Comparison of ENCODE assay signal across 10 cellular contexts in genomic region chr19:55603581-55604292, GRCh38. TPM values are rescaled to one million over a fixed set of nuclear protein-coding genes. Genes with fewer than 3 reads are reported as not detected.
DNase-seq lines count a peak whose midpoint lies in the region; ATAC-seq and TF ChIP-seq lines count a peak whose summit lies in the region.
"Had no signal": no experiment of that assay in that cellular context is flagged by ENCODE, and none has a peak within 500 bp of the region (broad histone marks: within the 10 kb centered on the region; RNA-seq: fewer than 3 reads in every experiment).

No MANE protein-coding gene starts in this region.

- peaks cover 17% of the 10 kb centered on the region for H3K36me3 Mint-ChIP-seq in activated naive CD4-positive, alpha-beta T cell treated with anti-CD3 and anti-CD28 coated beads for 36 hours (ENCODE audit: low read depth)
- H3K36me3 Mint-ChIP-seq in activated CD8-positive, alpha-beta T cell treated with anti-CD3 and anti-CD28 coated beads for 36 hours (ENCODE audit: low read depth), result peaks cover 24% of the 10 kb centered on the region

- H3K9me3 Mint-ChIP-seq in activated naive CD4-positive, alpha-beta T cell treated with anti-CD3 and anti-CD28 coated beads for 36 hours, result peaks cover 2% of the 10 kb centered on the region
- peaks cover 2% of the 10 kb centered on the region for H3K9me3 Mint-ChIP-seq in activated CD8-positive, alpha-beta T cell treated with anti-CD3 and anti-CD28 coated beads for 36 hours

- 66 to 78% methylated on average over 16 to 22 of the region's 22 CpGs for WGBS in transverse colon (ENCODE audit: low coverage in 1 of 2), 2 donors

- POLR2A ChIA-PET in activated CD8-positive, alpha-beta T cell treated with anti-CD3 and anti-CD28 coated beads for 36 hours (lab: Charles Lee), result interaction anchor here (0.8 to 1.2 kb wide), 4 partner anchors 9 to 213 kb away, joined by 3 read pairs; no protein-coding TSS in a partner anchor

- H3K4me1 Mint-ChIP-seq in activated naive CD4-positive, alpha-beta T cell treated with anti-CD3 and anti-CD28 coated beads for 36 hours (ENCODE audit: low read depth), result peaks cover 49% of the 10 kb centered on the region
- H3K4me1 Mint-ChIP-seq in activated CD8-positive, alpha-beta T cell treated with anti-CD3 and anti-CD28 coated beads for 36 hours (ENCODE audit: low read depth), result peaks cover 50% of the 10 kb centered on the region

- no peak for TF ChIP-seq POLR2A in transverse colon (IDR thresholded peaks at IDR 0.05)

- H3K4me3 Mint-ChIP-seq in activated naive CD4-positive, alpha-beta T cell treated with anti-CD3 and anti-CD28 coated beads for 36 hours, result peak overlapping the region; percentile 86
- H3K4me3 Mint-ChIP-seq in activated CD8-positive, alpha-beta T cell treated with anti-CD3 and anti-CD28 coated beads for 36 hours, result peak overlapping the region; percentile 80

- no peak for ATAC-seq in activated CD8-positive, alpha-beta T cell treated with anti-CD3 and anti-CD28 coated beads for 36 hours
- ATAC-seq in left colon, result no peak
- ATAC-seq in HG03135 (IDR thresholded peaks at IDR 0.05; ENCODE audit: unreplicated experiment), result no peak
- ATAC-seq in HG02970 (IDR thresholded peaks at IDR 0.05; ENCODE audit: low FRiP score, unreplicated experiment), result no peak
- ATAC-seq: body of pancreas had no signal

- CTCF ChIA-PET in activated naive CD4-positive, alpha-beta T cell treated with anti-CD3 and anti-CD28 coated beads for 36 hours (lab: Charles Lee), result interaction anchor here (0.7 kb wide), 2 partner anchors 20 to 35 kb away, joined by 3 to 5 read pairs; no protein-coding TSS in a partner anchor
- CTCF ChIA-PET in activated CD8-positive, alpha-beta T cell treated with anti-CD3 and anti-CD28 coated beads for 36 hours (lab: Charles Lee), result interaction anchor here (0.8 kb wide), 1 partner anchor 34 kb away, joined by 3 read pairs; no protein-coding TSS in a partner anchor

- H3K36me3 ChIP-seq in transverse colon, result no peaks in the 10 kb centered on the region
- H3K36me3 ChIP-seq: ovary had no signal

- DNase-seq in activated naive CD4-positive, alpha-beta T cell treated with anti-CD3 and anti-CD28 coated beads for 36 hours, result no peak
- no peak for DNase-seq in activated naive CD4-positive, alpha-beta T cell treated with Interleukin-2 at 50 U/mL for 16 hours
- DNase-seq in activated CD8-positive, alpha-beta T cell treated with anti-CD3 and anti-CD28 coated beads for 36 hours, result no peak
- peak; percentile 33 to 41 for DNase-seq in left colon
- peak; percentile 32 for DNase-seq in transverse colon
- DNase-seq in superior temporal gyrus (ENCODE audit: extremely low spot score), result no peak

- no peaks in the 10 kb centered on the region for H3K27me3 Mint-ChIP-seq in activated naive CD4-positive, alpha-beta T cell treated with anti-CD3 and anti-CD28 coated beads for 36 hours (ENCODE audit: low read depth)
- H3K27me3 Mint-ChIP-seq in activated CD8-positive, alpha-beta T cell treated with anti-CD3 and anti-CD28 coated beads for 36 hours, result no peaks in the 10 kb centered on the region

- H3K27ac ChIP-seq in transverse colon, result peak overlapping the region; percentile 94 to 99 (median 96)

- peaks cover 14 to 38% (median 28%) of the 10 kb centered on the region in 4 donors for H3K4me1 ChIP-seq in transverse colon

- H3K9me3 ChIP-seq in transverse colon, result no peaks in the 10 kb centered on the region
- H3K9me3 ChIP-seq: body of pancreas, ovary had no signal

- TF ChIP-seq CTCF in activated CD8-positive, alpha-beta T cell treated with anti-CD3 and anti-CD28 coated beads for 36 hours (IDR thresholded peaks at IDR 0.05), result no peak
- TF ChIP-seq CTCF in transverse colon (IDR thresholded peaks at IDR 0.05), result no peak

- intact Hi-C loops in activated naive CD4-positive, alpha-beta T cell treated with anti-CD3 and anti-CD28 coated beads for 36 hours (cut with micrococcal nuclease), result loop anchor here (2.0 to 10.0 kb wide), 2 partner anchors 459 to 487 kb away; partner anchors contain the start of genes PPP1R12C and TNNT1
- intact Hi-C loops in activated CD8-positive, alpha-beta T cell treated with anti-CD3 and anti-CD28 coated beads for 36 hours (cut with micrococcal nuclease), result no loop called here
- intact Hi-C loops in left colon (cut with DNase I, micrococcal nuclease), result loop anchor here in 1 of 2 donors (10.0 kb wide), 1 partner anchor 89 kb away; no protein-coding TSS in a partner anchor
- intact Hi-C loops in transverse colon (cut with DNase I; ENCODE audit: low total_unique reads), result loop anchor here (10.0 kb wide), 1 partner anchor 489 kb away; the partner anchor contains the start of gene PPP1R12C

- peak overlapping the region; percentile 96 for H3K27ac Mint-ChIP-seq in activated naive CD4-positive, alpha-beta T cell treated with anti-CD3 and anti-CD28 coated beads for 36 hours
- H3K27ac Mint-ChIP-seq in activated CD8-positive, alpha-beta T cell treated with anti-CD3 and anti-CD28 coated beads for 36 hours, result peak overlapping the region; percentile 91

- no peak overlapping the region for H3K4me3 ChIP-seq in transverse colon
- H3K4me3 ChIP-seq: body of pancreas had no signal

- H3K27me3 ChIP-seq in transverse colon, result no peaks in the 10 kb centered on the region
- H3K27me3 ChIP-seq: body of pancreas, ovary had no signal

- in situ Hi-C loops in transverse colon (cut with MboI; ENCODE audit: low pct_ligation_motif_present in 1 of 4, low pct_unique_long_range_greater_than_20kb in 1 of 4, low sequenced_read_pairs in 3 of 4), result loop anchor here in 1 of 4 donors (10.0 kb wide), 1 partner anchor 89 kb away; no protein-coding TSS in a partner anchor

- no peak for TF ChIP-seq EP300 in transverse colon (IDR thresholded peaks at IDR 0.05; ENCODE audit: low read depth)

RNA-seq across cellular contexts. Expression of gene ZNF865, which starts 1.7 kb away (rescaled TPM):
- 10 to 100 TPM; 10.8 to 11.2 TPM for total RNA-seq in activated naive CD4-positive, alpha-beta T cell treated with anti-CD3 and anti-CD28 coated beads for 36 hours
- 10 to 100 TPM; 10.6 to 11.7 TPM for total RNA-seq in activated CD8-positive, alpha-beta T cell treated with anti-CD3 and anti-CD28 coated beads for 36 hours
- total RNA-seq in left colon, result 10 to 100 TPM; 13.0 to 13.6 TPM
- total RNA-seq in transverse colon, result 10 to 100 TPM in 2 of 4 donors, 1 to 10 TPM in 2; 8.3 to 50.1 (median 13.4) TPM

RNA-seq across cellular contexts. Expression of gene ZNF524, which starts 3.6 kb away (rescaled TPM):
- 10 to 100 TPM; 20.9 to 23.0 TPM for total RNA-seq in activated naive CD4-positive, alpha-beta T cell treated with anti-CD3 and anti-CD28 coated beads for 36 hours
- total RNA-seq in activated CD8-positive, alpha-beta T cell treated with anti-CD3 and anti-CD28 coated beads for 36 hours, result 10 to 100 TPM; 11.0 to 12.3 TPM
- total RNA-seq in left colon, result 10 to 100 TPM; 26.6 to 36.4 TPM
- total RNA-seq in transverse colon, result 10 to 100 TPM; 17.7 to 51.1 (median 37.9) TPM

RNA-seq across cellular contexts. Expression of gene FIZ1, which starts 4.4 kb away (rescaled TPM):
- 10 to 100 TPM; 12.8 to 14.8 TPM for total RNA-seq in activated naive CD4-positive, alpha-beta T cell treated with anti-CD3 and anti-CD28 coated beads for 36 hours
- total RNA-seq in activated CD8-positive, alpha-beta T cell treated with anti-CD3 and anti-CD28 coated beads for 36 hours, result 10 to 100 TPM; 11.4 to 13.2 TPM
- total RNA-seq in left colon, result 10 to 100 TPM; 14.7 to 15.5 TPM
- total RNA-seq in transverse colon, result 100 to 1,000 TPM in 1 of 4 donors, 10 to 100 TPM in 1, 1 to 10 TPM in 2; 8.5 to 137 (median 18.3) TPM

RNA-seq across cellular contexts. Expression of gene ZNF784, which starts 20.6 kb away (rescaled TPM):
- total RNA-seq in activated naive CD4-positive, alpha-beta T cell treated with anti-CD3 and anti-CD28 coated beads for 36 hours, result 1 to 10 TPM; 3.7 to 4.0 TPM
- 1 to 10 TPM; 3.6 to 3.7 TPM for total RNA-seq in activated CD8-positive, alpha-beta T cell treated with anti-CD3 and anti-CD28 coated beads for 36 hours
- total RNA-seq in left colon (10 to 100 TPM in 1 of 2 donors, 1 to 10 TPM in 1; 8.6 to 11.6 TPM), transverse colon (10 to 100 TPM; 11.1 to 27.7 (median 14.5) TPM)

RNA-seq across cellular contexts. Expression of gene ZNF579, which starts 23.1 kb away (rescaled TPM):
- total RNA-seq in activated naive CD4-positive, alpha-beta T cell treated with anti-CD3 and anti-CD28 coated beads for 36 hours, result 1 to 10 TPM; 6.1 to 6.5 TPM
- 1 to 10 TPM; 7.2 TPM for total RNA-seq in activated CD8-positive, alpha-beta T cell treated with anti-CD3 and anti-CD28 coated beads for 36 hours
- total RNA-seq in left colon, result 1 to 10 TPM; 5.3 to 7.3 TPM
- total RNA-seq in transverse colon, result 1 to 10 TPM; 2.0 to 5.6 (median 2.9) TPM

Comparison
In these comparisons a context has a peak if more than half of its experiments do, and no peak if none do; other contexts are left out.
1. DNase-seq: peak in left colon (2 of 2) and transverse colon (single experiment); none in activated naive CD4-positive, alpha-beta T cell treated with anti-CD3 and anti-CD28 coated beads for 36 hours (single experiment), activated naive CD4-positive, alpha-beta T cell treated with Interleukin-2 at 50 U/mL for 16 hours (single experiment), activated CD8-positive, alpha-beta T cell treated with anti-CD3 and anti-CD28 coated beads for 36 hours (single experiment) and superior temporal gyrus (single experiment).